In the genomic region with DNA sequence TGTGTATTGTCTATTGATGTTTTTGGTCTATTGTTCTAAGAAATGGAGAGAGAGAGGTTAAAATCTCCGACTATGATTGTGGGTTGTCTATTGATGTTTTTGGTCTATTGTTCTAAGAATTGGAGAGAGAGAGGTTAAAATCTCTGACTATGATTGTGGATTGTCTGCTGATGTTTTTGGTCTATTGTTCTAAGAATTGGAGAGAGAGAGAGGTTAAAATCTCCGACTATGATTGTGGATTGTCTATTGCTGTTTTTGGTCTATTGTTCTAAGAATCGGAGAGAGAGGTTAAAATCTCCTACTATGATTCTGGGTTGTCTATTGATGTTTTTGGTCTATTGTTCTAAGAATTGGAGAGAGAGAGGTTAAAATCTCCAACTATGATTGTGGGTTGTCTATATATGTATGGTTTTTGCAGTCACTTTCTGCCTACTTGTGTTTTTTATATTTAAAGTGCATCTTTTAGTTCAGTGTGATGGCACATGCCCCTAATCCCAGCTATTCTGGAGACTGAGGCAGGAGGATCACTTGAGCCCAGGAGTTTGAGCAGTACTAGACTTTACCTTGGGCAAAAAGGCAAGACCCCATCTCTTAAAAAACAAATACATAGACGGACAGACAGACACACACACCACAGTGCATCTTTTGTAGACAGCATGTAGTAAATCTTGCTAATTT, we compare ENCODE assay signal across 21 cellular contexts. TPM values are rescaled to one million over a fixed set of nuclear protein-coding genes. Genes with fewer than 3 reads are reported as not detected.
DNase-seq lines count a peak whose midpoint lies in the region; ATAC-seq and FAIRE-seq lines count a peak whose summit lies in the region.
"Had no signal": no experiment of that assay in that cellular context is flagged by ENCODE, and none has a peak within 500 bp of the region (broad histone marks: within the 10 kb centered on the region; RNA-seq: fewer than 3 reads in every experiment).

No MANE protein-coding gene starts in this region.

- no peak for DNase-seq in activated CD4-positive, alpha-beta T cell treated with anti-CD3 and anti-CD28 coated beads for 36 hours
- no peak for DNase-seq in activated CD4-positive, alpha-beta T cell treated with anti-CD3 and anti-CD28 coated beads, Interleukin-2, amount 50 U/mL, for 4 hours
- no peak for DNase-seq in GM19239 (ENCODE audit: insufficient read length, low spot score)
- no peak for DNase-seq in activated naive CD8-positive, alpha-beta T cell treated with anti-CD3 and anti-CD28 coated beads for 36 hours
- peak; percentile 21 for DNase-seq in midbrain (lab: John Stamatoyannopoulos, UW)
- no peak for DNase-seq in NCI-H510A treated with DMSO at 0.1 percent for 48 hours (lab: John Stamatoyannopoulos, UW)
- no peak for DNase-seq in mucosa of gallbladder (ENCODE audit: low spot score)
- DNase-seq: Calu3; EL; immature natural killer cell; MM.1S; NCI-H1694; NCI-H345; PC-9; stimulated activated naive B cell treated with anti-CD40 and anti-IgM and Interleukin-4, amounts not matched to agents 10 μg/mL and 1 μg/mL and 100 μg/mL, for 72 hours; upper lobe of left lung had no signal

- no peak overlapping the region for H3K4me3 Mint-ChIP-seq in activated CD4-positive, alpha-beta T cell treated with anti-CD3 and anti-CD28 coated beads for 36 hours
- H3K4me3 Mint-ChIP-seq in activated naive CD8-positive, alpha-beta T cell treated with anti-CD3 and anti-CD28 coated beads for 36 hours = peak overlapping the region; percentile 23
- H3K4me3 Mint-ChIP-seq: immature natural killer cell; stimulated activated naive B cell treated with anti-CD40 and anti-IgM and Interleukin-4, amounts not matched to agents 10 μg/mL and 1 μg/mL and 100 μg/mL, for 72 hours had no signal

- peak overlapping the region; percentile 40 for H3K27ac Mint-ChIP-seq in activated CD4-positive, alpha-beta T cell treated with anti-CD3 and anti-CD28 coated beads for 36 hours
- H3K27ac Mint-ChIP-seq in activated naive CD8-positive, alpha-beta T cell treated with anti-CD3 and anti-CD28 coated beads for 36 hours = peak overlapping the region; percentile 87
- H3K27ac Mint-ChIP-seq: immature natural killer cell; stimulated activated naive B cell treated with anti-CD40 and anti-IgM and Interleukin-4, amounts not matched to agents 10 μg/mL and 1 μg/mL and 100 μg/mL, for 72 hours had no signal

- peak; percentile 49 for FAIRE-seq in GM19239 (lab: Jason Lieb, UNC)

- H3K9me3 Mint-ChIP-seq in activated CD4-positive, alpha-beta T cell treated with anti-CD3 and anti-CD28 coated beads for 36 hours (ENCODE audit: low read depth) = peaks cover 12% of the 10 kb centered on the region
- H3K9me3 Mint-ChIP-seq in activated naive CD8-positive, alpha-beta T cell treated with anti-CD3 and anti-CD28 coated beads for 36 hours = peaks cover 37% of the 10 kb centered on the region
- H3K9me3 Mint-ChIP-seq: immature natural killer cell had no signal

- no peak for ATAC-seq in activated CD4-positive, alpha-beta T cell treated with anti-CD3 and anti-CD28 coated beads for 36 hours
- ATAC-seq in GM18867 (IDR thresholded peaks at IDR 0.05; ENCODE audit: unreplicated experiment) = no peak
- ATAC-seq: heart left ventricle; stimulated activated naive B cell treated with anti-CD40 and anti-IgM and Interleukin-4, amounts not matched to agents 10 μg/mL and 1 μg/mL and 100 μg/mL, for 72 hours had no signal

- peaks cover 17% of the 10 kb centered on the region for H3K36me3 Mint-ChIP-seq in activated CD4-positive, alpha-beta T cell treated with anti-CD3 and anti-CD28 coated beads for 36 hours (ENCODE audit: low read depth)
- H3K36me3 Mint-ChIP-seq in activated naive CD8-positive, alpha-beta T cell treated with anti-CD3 and anti-CD28 coated beads for 36 hours = peaks cover 78% of the 10 kb centered on the region

- CTCF ChIA-PET in activated CD4-positive, alpha-beta T cell treated with anti-CD3 and anti-CD28 coated beads for 36 hours (lab: Charles Lee) = no interaction called here

- POLR2A ChIA-PET in activated CD4-positive, alpha-beta T cell treated with anti-CD3 and anti-CD28 coated beads for 36 hours (lab: Charles Lee) = no interaction called here

- peaks cover 9% of the 10 kb centered on the region for H3K27me3 Mint-ChIP-seq in activated CD4-positive, alpha-beta T cell treated with anti-CD3 and anti-CD28 coated beads for 36 hours
- H3K27me3 Mint-ChIP-seq in activated naive CD8-positive, alpha-beta T cell treated with anti-CD3 and anti-CD28 coated beads for 36 hours = peaks cover 6% of the 10 kb centered on the region
- H3K27me3 Mint-ChIP-seq: stimulated activated naive B cell treated with anti-CD40 and anti-IgM and Interleukin-4, amounts not matched to agents 10 μg/mL and 1 μg/mL and 100 μg/mL, for 72 hours had no signal

- H3K4me1 Mint-ChIP-seq in activated CD4-positive, alpha-beta T cell treated with anti-CD3 and anti-CD28 coated beads for 36 hours = peaks cover 30% of the 10 kb centered on the region
- peaks cover 51% of the 10 kb centered on the region for H3K4me1 Mint-ChIP-seq in activated naive CD8-positive, alpha-beta T cell treated with anti-CD3 and anti-CD28 coated beads for 36 hours
- H3K4me1 Mint-ChIP-seq: immature natural killer cell had no signal

- intact Hi-C loops in activated CD4-positive, alpha-beta T cell treated with anti-CD3 and anti-CD28 coated beads for 36 hours (cut with DNase I, micrococcal nuclease) = no loop called here

RNA-seq across cellular contexts. Expression of a gene that starts 16.2 kb away (rescaled TPM):
- total RNA-seq in activated CD4-positive, alpha-beta T cell treated with anti-CD3 and anti-CD28 coated beads for 36 hours = 10 to 100 TPM; 11.3 to 13.5 TPM
- total RNA-seq in activated naive CD8-positive, alpha-beta T cell treated with anti-CD3 and anti-CD28 coated beads for 36 hours = 10 to 100 TPM; 18.9 to 19.0 TPM
- 18.6 TPM for total RNA-seq in mucosa of gallbladder

RNA-seq across cellular contexts. Expression of a gene that starts 25.5 kb away (rescaled TPM):
- total RNA-seq in activated CD4-positive, alpha-beta T cell treated with anti-CD3 and anti-CD28 coated beads for 36 hours = not detected
- not detected for total RNA-seq in activated naive CD8-positive, alpha-beta T cell treated with anti-CD3 and anti-CD28 coated beads for 36 hours
- 1.0 TPM for total RNA-seq in mucosa of gallbladder
- total RNA-seq: ascending aorta, heart left ventricle, lung microvascular endothelial cell, SK-MEL-5 had no signal
